Comparison of ENCODE assay signal across 14 cellular contexts in genomic region chr4:2924286-2924685, GRCh38. TPM values are rescaled to one million over a fixed set of nuclear protein-coding genes. Genes with fewer than 3 reads are reported as not detected.
DNase-seq lines count a peak whose midpoint lies in the region; ATAC-seq and TF ChIP-seq lines count a peak whose summit lies in the region.
"Had no signal": no experiment of that assay in that cellular context is flagged by ENCODE, and none has a peak within 500 bp of the region (broad histone marks: within the 10 kb centered on the region; RNA-seq: fewer than 3 reads in every experiment).

No MANE protein-coding gene starts in this region.

- no peak for TF ChIP-seq CTCF in cardiac muscle cell (IDR thresholded peaks at IDR 0.05; ENCODE audit: low read depth, low read length)
- TF ChIP-seq CTCF in upper lobe of right lung (IDR thresholded peaks at IDR 0.05), result no peak

- H3K27me3 ChIP-seq in cardiac muscle cell (no peaks in the 10 kb centered on the region), upper lobe of right lung (no peaks in the 10 kb centered on the region)

- no peak overlapping the region for H3K4me3 Mint-ChIP-seq in activated T-helper 17 cell treated with anti-CD3 and anti-CD28 coated beads, Interleukin-2, amount 50 U/mL, for 72 hours
- no peak overlapping the region for H3K4me3 Mint-ChIP-seq in memory B cell
- H3K4me3 Mint-ChIP-seq: activated T-helper 1 cell treated with anti-CD3 and anti-CD28 coated beads, Interleukin-12 subunit alpha, Interleukin-12 subunit beta, Interleukin-2, Interleukin-4 antibody, amounts not matched to agents 30 ng/mL and 10 ng/mL and 1 ng/mL, durations not matched to agents 14 hours and 24 hours and 36 hours; CD14-positive monocyte; mesothelial cell of epicardium had no signal

- peaks cover 4% of the 10 kb centered on the region for H3K9me3 Mint-ChIP-seq in activated T-helper 17 cell treated with anti-CD3 and anti-CD28 coated beads, Interleukin-2, amount 50 U/mL, for 72 hours
- peaks cover 3% of the 10 kb centered on the region for H3K9me3 Mint-ChIP-seq in memory B cell

- DNase-seq in cardiac muscle cell (ENCODE audit: low read depth in 1 of 2, low spot score in 1 of 2) (no peak), left cardiac atrium (no peak), memory B cell (ENCODE audit: low spot score in 2 of 2) (no peak), upper lobe of right lung (peak; percentile 57), NCI-H2171 treated with DMSO at 0.1 percent for 48 hours (lab: John Stamatoyannopoulos, UW) (no peak), foreskin melanocyte (no peak), medulla oblongata (ENCODE audit: extremely low spot score) (no peak)
- DNase-seq: NCI-H1092 had no signal

- no peaks in the 10 kb centered on the region for H3K27me3 Mint-ChIP-seq in activated T-helper 17 cell treated with anti-CD3 and anti-CD28 coated beads, Interleukin-2, amount 50 U/mL, for 72 hours
- no peaks in the 10 kb centered on the region for H3K27me3 Mint-ChIP-seq in memory B cell

- H3K27ac Mint-ChIP-seq in activated T-helper 17 cell treated with anti-CD3 and anti-CD28 coated beads, Interleukin-2, amount 50 U/mL, for 72 hours, result peak overlapping the region; percentile 58
- H3K27ac Mint-ChIP-seq in memory B cell, result peak overlapping the region; percentile 99

- intact Hi-C loops in left cardiac atrium (cut with DNase I) (no loop called here), upper lobe of right lung (cut with DNase I) (loop anchor here (10.0 kb wide), 1 partner anchor 159 kb away; no protein-coding TSS in a partner anchor)

- H3K4me1 ChIP-seq in cardiac muscle cell (ENCODE audit: low read depth) (no peaks in the 10 kb centered on the region), upper lobe of right lung (peaks cover 18% of the 10 kb centered on the region)
- H3K4me1 ChIP-seq: prostate gland had no signal

- H3K4me1 Mint-ChIP-seq in activated T-helper 17 cell treated with anti-CD3 and anti-CD28 coated beads, Interleukin-2, amount 50 U/mL, for 72 hours, result peaks cover 32% of the 10 kb centered on the region
- peaks cover 36% of the 10 kb centered on the region for H3K4me1 Mint-ChIP-seq in memory B cell
- H3K4me1 Mint-ChIP-seq: mesothelial cell of epicardium had no signal

- no peak for ATAC-seq in left cardiac atrium
- ATAC-seq in activated T-helper 17 cell treated with anti-CD3 and anti-CD28 coated beads, Interleukin-2, amount 50 U/mL, for 72 hours (replicated peaks), result no peak
- ATAC-seq in memory B cell (ENCODE audit: low read depth), result no peak
- ATAC-seq in upper lobe of right lung, result peak; percentile 18
- ATAC-seq: HCT116 had no signal

- H3K9me3 ChIP-seq in cardiac muscle cell (ENCODE audit: low read depth), result no peaks in the 10 kb centered on the region
- H3K9me3 ChIP-seq in upper lobe of right lung, result no peaks in the 10 kb centered on the region
- H3K9me3 ChIP-seq: prostate gland had no signal

- peak overlapping the region; percentile 30 for H3K27ac ChIP-seq in cardiac muscle cell
- H3K27ac ChIP-seq in upper lobe of right lung, result peak overlapping the region; percentile 3
- H3K27ac ChIP-seq: prostate gland had no signal

- H3K4me3 ChIP-seq in cardiac muscle cell (no peak overlapping the region), upper lobe of right lung (no peak overlapping the region)
- H3K4me3 ChIP-seq: prostate gland had no signal

- H3K36me3 ChIP-seq in cardiac muscle cell (peaks cover 18% of the 10 kb centered on the region), upper lobe of right lung (peaks cover 73% of the 10 kb centered on the region)

- peaks cover 80% of the 10 kb centered on the region for H3K36me3 Mint-ChIP-seq in activated T-helper 17 cell treated with anti-CD3 and anti-CD28 coated beads, Interleukin-2, amount 50 U/mL, for 72 hours (ENCODE audit: low read depth)
- peaks cover 44% of the 10 kb centered on the region for H3K36me3 Mint-ChIP-seq in memory B cell

RNA-seq across cellular contexts. Expression of gene NOP14, which starts 38.9 kb away (rescaled TPM):
- total RNA-seq in cardiac muscle cell (14.4 and 19.8 TPM in 2 replicates), left cardiac atrium (10 to 100 TPM; 14.4 to 22.9 TPM), upper lobe of right lung (21.4 TPM)
- polyA plus RNA-seq in cardiac muscle cell, result 15.0 and 17.6 TPM in 2 replicates
- 10 to 100 TPM; 86.5 to 96.8 TPM for total RNA-seq in activated T-helper 17 cell treated with anti-CD3 and anti-CD28 coated beads, Interleukin-2, amount 50 U/mL, for 72 hours

RNA-seq across cellular contexts. Expression of gene GRK4, which starts 39.1 kb away (rescaled TPM):
- 9.4 and 12.8 TPM in 2 replicates for total RNA-seq in cardiac muscle cell
- polyA plus RNA-seq in cardiac muscle cell, result 10.0 and 11.1 TPM in 2 replicates
- 10 to 100 TPM in 1 of 2 donors, 1 to 10 TPM in 1; 8.5 to 11.5 TPM for total RNA-seq in left cardiac atrium
- 1 to 10 TPM; 3.2 to 5.7 TPM for total RNA-seq in activated T-helper 17 cell treated with anti-CD3 and anti-CD28 coated beads, Interleukin-2, amount 50 U/mL, for 72 hours
- total RNA-seq in upper lobe of right lung, result 8.0 TPM
